26 cellular contexts compared by ENCODE assay signal in the genomic region with DNA sequence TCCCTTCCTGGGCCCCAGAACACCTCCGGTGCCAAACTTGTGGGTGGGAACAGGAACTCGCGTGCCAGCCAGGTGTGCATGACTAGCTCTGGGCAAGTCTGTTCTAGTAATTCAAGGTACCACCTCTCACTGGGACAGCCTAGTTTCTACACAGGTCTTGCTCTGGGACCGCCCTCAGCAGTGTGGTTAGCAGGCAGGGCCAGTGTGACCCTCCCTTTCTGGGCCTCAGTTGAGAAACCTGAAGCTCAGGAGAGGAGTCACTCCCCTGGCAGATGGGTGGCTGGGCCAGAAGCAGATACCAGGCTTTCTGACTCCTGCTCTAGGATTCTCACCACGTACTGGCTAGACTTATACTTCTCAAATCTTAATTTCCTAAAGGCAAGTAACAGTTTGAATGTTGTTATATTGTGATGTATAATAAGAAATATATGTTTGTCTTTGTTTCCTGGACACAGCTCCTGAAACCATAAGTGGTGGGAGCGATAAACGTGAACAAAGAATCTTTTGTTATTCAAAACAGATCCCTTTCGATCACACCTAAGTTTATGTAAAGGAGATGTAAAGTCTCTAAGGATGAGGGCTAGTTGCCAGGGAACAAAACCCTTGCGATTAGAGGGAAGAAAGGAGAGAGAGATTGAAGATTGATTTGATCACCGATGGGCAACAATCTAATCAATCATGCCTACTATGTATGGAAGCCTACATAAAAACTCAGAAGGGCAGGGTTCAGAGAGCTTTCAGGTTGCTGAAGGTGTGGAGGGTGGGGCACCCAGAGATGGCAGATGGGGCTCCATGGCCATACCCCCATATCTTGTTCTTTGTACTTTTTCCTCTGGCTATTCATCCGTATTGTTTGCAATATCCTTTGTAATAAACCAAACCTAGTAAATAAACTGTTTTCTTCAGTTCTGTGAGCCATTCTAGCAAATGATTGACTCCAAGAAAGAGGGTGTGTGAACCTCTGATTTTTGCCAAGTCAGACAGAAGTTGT. TPM values are rescaled to one million over a fixed set of nuclear protein-coding genes. Genes with fewer than 3 reads are reported as not detected.
DNase-seq lines count a peak whose midpoint lies in the region; ATAC-seq and TF ChIP-seq lines count a peak whose summit lies in the region.
"Had no signal": no experiment of that assay in that cellular context is flagged by ENCODE, and none has a peak within 500 bp of the region (broad histone marks: within the 10 kb centered on the region; RNA-seq: fewer than 3 reads in every experiment).

No MANE protein-coding gene starts in this region.

- 87% methylated on average over 8 to 11 of the region's 11 CpGs for WGBS in upper lobe of left lung, 2 donors

- POLR2A ChIA-PET in MCF 10A (lab: Yijun Ruan, JAX), result interaction anchor here (0.7 to 4.6 kb wide), 15 partner anchors 8 to 268 kb away, joined by 3 to 91 read pairs (median 10); a partner anchor contains a TSS

- no peaks in the 10 kb centered on the region for H3K9me3 Mint-ChIP-seq in MCF 10A (ENCODE audit: unreplicated experiment)
- H3K9me3 Mint-ChIP-seq: activated CD4-positive, alpha-beta memory T cell treated with anti-CD3 and anti-CD28 coated beads for 36 hours; immature natural killer cell had no signal

- H3K4me3 ChIP-seq in upper lobe of left lung, result no peak overlapping the region
- no peak overlapping the region for H3K4me3 ChIP-seq in brain microvascular endothelial cell (ENCODE audit: low read depth, low read length)
- H3K4me3 ChIP-seq: heart right ventricle had no signal

- intact Hi-C loops in MCF 10A (cut with micrococcal nuclease), result no loop called here

- no peaks in the 10 kb centered on the region for H3K36me3 Mint-ChIP-seq in MCF 10A (ENCODE audit: insufficient read depth, unreplicated experiment)
- H3K36me3 Mint-ChIP-seq: activated CD4-positive, alpha-beta memory T cell treated with anti-CD3 and anti-CD28 coated beads for 36 hours; CD4-positive, alpha-beta memory T cell; naive B cell had no signal

- TSS peak; percentile 75 for BruUV-seq in MCF 10A (replicated peaks; lab: Mats Ljungman, UMichigan)

- no peak for TF ChIP-seq CTCF in MCF 10A (IDR thresholded peaks at IDR 0.05; ENCODE audit: unreplicated experiment)
- no peak for TF ChIP-seq CTCF in upper lobe of left lung (IDR thresholded peaks at IDR 0.05)
- TF ChIP-seq CTCF in brain microvascular endothelial cell (IDR thresholded peaks at IDR 0.05; ENCODE audit: low read depth, low read length, missing control alignments), result no peak

- H3K27ac Mint-ChIP-seq in MCF 10A (ENCODE audit: low read depth, unreplicated experiment), result peak overlapping the region; percentile 86
- H3K27ac Mint-ChIP-seq: activated CD4-positive, alpha-beta memory T cell treated with anti-CD3 and anti-CD28 coated beads for 36 hours; CD4-positive, alpha-beta memory T cell; immature natural killer cell; T-helper 17 cell had no signal

- DNase-seq in HT-29 (ENCODE audit: low spot score) (peak; percentile 89), MCF 10A (ENCODE audit: unreplicated experiment) (peak; percentile 98), kidney tubule cell (ENCODE audit: low spot score) (peak; percentile 78), upper lobe of left lung (no peak), NCI-H1417 (lab: John Stamatoyannopoulos, UW) (no peak), brain microvascular endothelial cell (no peak), cerebellum (ENCODE audit: low spot score) (no peak)
- DNase-seq: activated CD4-positive, alpha-beta memory T cell treated with anti-CD3 and anti-CD28 coated beads for 36 hours; activated naive CD4-positive, alpha-beta T cell treated with Interleukin-2 at 50 U/mL for 16 hours; aorta; CD4-positive, alpha-beta memory T cell; DND-41; effector CD8-positive, alpha-beta T cell; heart right ventricle; immature natural killer cell; naive B cell; NCI-H1092; NCI-H2081 treated with DMSO at 0.1 percent for 48 hours; NCI-H69; posterior cingulate gyrus; SIG-M5; stimulated activated CD4-positive, alpha-beta T cell treated with anti-CD3 and anti-CD28 coated beads, Interleukin-4, amount 100 ng/mL, for 24 hours; T-helper 17 cell; WERI-Rb-1 had no signal

- no peaks in the 10 kb centered on the region for H3K36me3 ChIP-seq in upper lobe of left lung
- H3K36me3 ChIP-seq in brain microvascular endothelial cell (replicated peaks), result no peaks in the 10 kb centered on the region
- H3K36me3 ChIP-seq: heart right ventricle, WERI-Rb-1 had no signal

- H3K27me3 ChIP-seq in upper lobe of left lung (no peaks in the 10 kb centered on the region), brain microvascular endothelial cell (replicated peaks) (no peaks in the 10 kb centered on the region)

- TF ChIP-seq EP300 in upper lobe of left lung (IDR thresholded peaks at IDR 0.05), result no peak

- CTCF ChIA-PET in MCF 10A (lab: Yijun Ruan, JAX), result interaction anchor here (0.6 to 4.1 kb wide), 3 partner anchors 20 to 805 kb away, joined by 3 to 18 read pairs (median 3); a partner anchor contains a TSS

- no peaks in the 10 kb centered on the region for H3K27me3 Mint-ChIP-seq in MCF 10A (ENCODE audit: insufficient read depth, unreplicated experiment)

- H3K9me3 ChIP-seq in upper lobe of left lung, result no peaks in the 10 kb centered on the region
- H3K9me3 ChIP-seq: heart right ventricle had no signal

- peaks cover 30% of the 10 kb centered on the region for H3K4me1 Mint-ChIP-seq in MCF 10A (ENCODE audit: insufficient read depth, unreplicated experiment)
- H3K4me1 Mint-ChIP-seq: CD4-positive, alpha-beta memory T cell; immature natural killer cell; T-helper 17 cell had no signal

- in situ Hi-C loops in brain microvascular endothelial cell (cut with HindIII; ENCODE audit: low pct_ligation_motif_present, low sequenced_read_pairs), result no loop called here

- H3K4me3 Mint-ChIP-seq in MCF 10A (ENCODE audit: unreplicated experiment), result peak overlapping the region; percentile 56
- H3K4me3 Mint-ChIP-seq: activated CD4-positive, alpha-beta memory T cell treated with anti-CD3 and anti-CD28 coated beads for 36 hours; CD4-positive, alpha-beta memory T cell; immature natural killer cell; naive B cell; T-helper 17 cell had no signal

- TF ChIP-seq POLR2A in upper lobe of left lung (IDR thresholded peaks at IDR 0.05), result no peak

- no peaks in the 10 kb centered on the region for H3K4me1 ChIP-seq in upper lobe of left lung
- H3K4me1 ChIP-seq: heart right ventricle had no signal

- H3K27ac ChIP-seq in upper lobe of left lung (no peak overlapping the region), brain microvascular endothelial cell (no peak overlapping the region)
- H3K27ac ChIP-seq: heart right ventricle, KMS-11, WERI-Rb-1 had no signal

- ATAC-seq in upper lobe of left lung (ENCODE audit: low FRiP score in 2 of 2), result peak; percentile 25 to 65
- ATAC-seq: heart right ventricle, T-helper 17 cell had no signal

RNA-seq across cellular contexts. Expression of a gene that starts 1.0 kb away (rescaled TPM):
- 18.3 and 24.2 TPM in 2 replicates for total RNA-seq in HT-29 (2014; rRNA removed; shearing (Covaris generic))
- total RNA-seq in MCF 10A (2022), result 0.79 TPM in 1 of 2 replicates, not detected in the other
- total RNA-seq in upper lobe of left lung, result 1 to 10 TPM in 1 of 6 donors, under 1 TPM in 4, not detected in 1; 0.15 to 5.0 (median 0.33) TPM
- not detected for total RNA-seq in cerebellum
- total RNA-seq: activated CD4-positive, alpha-beta memory T cell treated with anti-CD3 and anti-CD28 coated beads for 36 hours; aorta; CD4-positive, alpha-beta memory T cell; heart right ventricle; lung microvascular endothelial cell; T-helper 17 cell had no signal

RNA-seq across cellular contexts. Expression of a gene that starts 10.0 kb away (rescaled TPM):
- total RNA-seq in HT-29 (2014; rRNA removed; shearing (Covaris generic)), result 5.0 and 8.9 TPM in 2 replicates
- total RNA-seq in MCF 10A (2022) (not detected in 2 replicates), upper lobe of left lung (not detected), cerebellum (not detected)
- total RNA-seq: activated CD4-positive, alpha-beta memory T cell treated with anti-CD3 and anti-CD28 coated beads for 36 hours; aorta; CD4-positive, alpha-beta memory T cell; heart right ventricle; lung microvascular endothelial cell; T-helper 17 cell had no signal

RNA-seq across cellular contexts. Expression of a gene that starts 20.0 kb away (rescaled TPM):
- 3.2 and 6.7 TPM in 2 replicates for total RNA-seq in HT-29 (2014; rRNA removed; shearing (Covaris generic))
- total RNA-seq in MCF 10A (2022) (not detected in 2 replicates), upper lobe of left lung (not detected), cerebellum (not detected)
- total RNA-seq: activated CD4-positive, alpha-beta memory T cell treated with anti-CD3 and anti-CD28 coated beads for 36 hours; aorta; CD4-positive, alpha-beta memory T cell; heart right ventricle; lung microvascular endothelial cell; T-helper 17 cell had no signal

RNA-seq across cellular contexts. Expression of a gene that starts 21.0 kb away (rescaled TPM):
- 3.1 and 3.5 TPM in 2 replicates for total RNA-seq in HT-29 (2014; rRNA removed; shearing (Covaris generic))
- not detected in 2 replicates for total RNA-seq in MCF 10A (2022)
- 1 to 10 TPM in 1 of 6 donors, not detected in 5; 1.0 TPM for total RNA-seq in upper lobe of left lung
- not detected for total RNA-seq in cerebellum
- total RNA-seq: activated CD4-positive, alpha-beta memory T cell treated with anti-CD3 and anti-CD28 coated beads for 36 hours; aorta; CD4-positive, alpha-beta memory T cell; heart right ventricle; lung microvascular endothelial cell; T-helper 17 cell had no signal

RNA-seq across cellular contexts. Expression of a gene that starts 26.8 kb away (rescaled TPM):
- total RNA-seq in HT-29 (2014; rRNA removed; shearing (Covaris generic)), result 3.4 and 3.9 TPM in 2 replicates
- total RNA-seq in MCF 10A (2022) (0.12 TPM in 1 of 2 replicates, not detected in the other), upper lobe of left lung (under 1 TPM in 4 of 6 donors, not detected in 2; 0.14 to 0.69 (median 0.27) TPM), cerebellum (not detected)
- total RNA-seq: activated CD4-positive, alpha-beta memory T cell treated with anti-CD3 and anti-CD28 coated beads for 36 hours; aorta; CD4-positive, alpha-beta memory T cell; heart right ventricle; lung microvascular endothelial cell; T-helper 17 cell had no signal

Comparison
In these comparisons a context has a peak if more than half of its experiments do, and no peak if none do; other contexts are left out.
1. DNase-seq: peak in HT-29 (single experiment), MCF 10A (single experiment) and kidney tubule cell (single experiment); none in upper lobe of left lung (0 of 2), NCI-H1417 (0 of 3), brain microvascular endothelial cell (single experiment) and cerebellum (single experiment).